ENCODE assay signal across 17 cellular contexts in genomic region chr10:3814832-3815209, GRCh38.
"Had no signal": no experiment of that assay in that cellular context is flagged by ENCODE, and none has a peak within 500 bp of the region (broad histone marks: within the 10 kb centered on the region; RNA-seq: fewer than 3 reads in every experiment).

No MANE protein-coding gene starts in this region.

- H3K27me3 ChIP-seq: transverse colon had no signal

- H3K9me3 ChIP-seq: transverse colon had no signal

- DNase-seq: activated CD8-positive, alpha-beta memory T cell treated with anti-CD3 and anti-CD28 coated beads, Interleukin-2, amount 50 U/mL, for 4 hours; cerebellar nuclear complex; effector memory CD4-positive, alpha-beta T cell; foreskin melanocyte; kidney glomerular epithelial cell; left ventricle myocardium superior; naive thymus-derived CD8-positive, alpha-beta T cell; retina; SHP77 treated with DMSO at 0.1 percent for 48 hours; stimulated activated CD4-positive, alpha-beta T cell treated with anti-CD3 and anti-CD28 coated beads, Interleukin-2, amount 100 ng/mL, for 48 hours; stimulated activated naive CD4-positive, alpha-beta T cell treated with Interleukin-2 at 50 U/mL for 16 hours; substantia nigra; transverse colon had no signal

- H3K4me3 Mint-ChIP-seq: activated naive CD8-positive, alpha-beta T cell; brain; memory B cell; WTC11 had no signal

- H3K27ac Mint-ChIP-seq: activated naive CD8-positive, alpha-beta T cell; brain; memory B cell; WTC11 had no signal

- H3K27me3 Mint-ChIP-seq: activated naive CD8-positive, alpha-beta T cell; brain; memory B cell had no signal

- ATAC-seq: left ventricle myocardium superior; naive thymus-derived CD8-positive, alpha-beta T cell; WTC11 had no signal

- H3K4me3 ChIP-seq: transverse colon had no signal

- H3K36me3 ChIP-seq: transverse colon had no signal

- H3K9me3 Mint-ChIP-seq: memory B cell had no signal

- H3K36me3 Mint-ChIP-seq: activated naive CD8-positive, alpha-beta T cell; brain; memory B cell; naive thymus-derived CD8-positive, alpha-beta T cell; WTC11 had no signal
